In the genomic region with DNA sequence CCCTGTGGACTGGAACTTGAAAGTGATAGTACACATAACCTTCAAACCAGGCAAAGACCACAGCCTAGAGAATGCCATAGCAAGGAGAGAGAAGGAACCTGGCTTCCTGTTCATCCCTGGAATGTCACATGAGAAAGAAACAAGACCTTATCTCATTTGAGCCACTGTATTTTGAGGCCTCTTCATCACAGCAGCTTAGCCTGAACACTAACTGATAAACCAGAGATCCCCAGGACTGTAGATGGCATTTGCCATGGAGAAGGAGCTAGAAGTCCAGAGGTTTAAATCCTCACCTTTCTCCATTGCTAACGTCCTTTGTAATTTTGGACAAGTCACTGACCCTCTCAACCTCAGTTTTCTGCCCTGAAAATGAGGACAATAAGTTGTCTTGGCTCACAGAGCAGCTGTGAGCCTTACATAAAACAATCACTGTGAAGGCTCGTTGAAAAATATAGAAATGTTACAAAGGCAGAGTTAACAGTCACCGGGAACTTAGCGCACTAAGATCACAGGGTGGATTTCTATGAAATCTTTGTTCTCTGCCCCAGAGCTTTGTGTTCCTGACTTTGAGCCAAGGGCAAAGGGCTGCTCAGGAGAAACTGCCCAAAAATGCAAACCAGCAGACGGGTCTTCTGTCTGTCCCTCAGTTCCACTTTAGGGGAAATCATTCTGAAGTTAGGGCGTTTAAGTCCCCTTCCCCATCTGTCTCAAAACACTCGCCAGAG, we compare ENCODE assay signal across 24 cellular contexts.
"Had no signal": no experiment of that assay in that cellular context is flagged by ENCODE, and none has a peak within 500 bp of the region (broad histone marks: within the 10 kb centered on the region; RNA-seq: fewer than 3 reads in every experiment).

No MANE protein-coding gene starts in this region.

- H3K27me3 ChIP-seq: cardiac muscle cell, sigmoid colon, stomach, suprapubic skin, transverse colon had no signal

- FAIRE-seq: keratinocyte, urothelium cell line had no signal

- H3K79me2 ChIP-seq: parathyroid adenoma had no signal

- H3K4me2 ChIP-seq: smooth muscle cell had no signal

- H3K9ac ChIP-seq: parathyroid adenoma had no signal

- DNase-seq: activated CD4-positive, alpha-beta T cell treated with anti-CD3 and anti-CD28 coated beads for 36 hours; activated CD4-positive, alpha-beta T cell treated with anti-CD3 and anti-CD28 coated beads, Interleukin-2, amount 50 U/mL, for 48 hours; activated gamma-delta T cell; activated naive CD4-positive, alpha-beta T cell treated with anti-CD3 and anti-CD28 coated beads, Interleukin-2, amount 50 U/mL, for 16 hours; activated naive CD8-positive, alpha-beta T cell treated with anti-CD3 and anti-CD28 coated beads, Interleukin-2, amount 50 U/mL, for 24 hours; cortex of kidney; left colon; lower lobe of right lung; natural killer cell; nucleus accumbens; sigmoid colon; stimulated activated CD4-positive, alpha-beta T cell treated with anti-CD3 and anti-CD28 coated beads, Interleukin-15, amount 100 ng/mL, for 24 hours; stomach; T1000; transverse colon had no signal

- H3K4me1 ChIP-seq: lower lobe of right lung, parathyroid adenoma, sigmoid colon, stomach, suprapubic skin, transverse colon had no signal

- H3K4me3 ChIP-seq: cardiac muscle cell, lower lobe of right lung, sigmoid colon, smooth muscle cell, stomach, suprapubic skin, transverse colon had no signal

- H3K9me3 ChIP-seq: suprapubic skin had no signal

- H3K27ac ChIP-seq: cardiac muscle cell, epithelial cell of prostate, lower lobe of right lung, parathyroid adenoma, sigmoid colon, stomach, suprapubic skin, transverse colon had no signal

- H3K36me3 ChIP-seq: cardiac muscle cell, lower lobe of right lung, sigmoid colon, stomach, suprapubic skin, transverse colon had no signal

- ATAC-seq: activated CD4-positive, alpha-beta T cell treated with anti-CD3 and anti-CD28 coated beads for 36 hours; activated naive CD8-positive, alpha-beta T cell treated with anti-CD3 and anti-CD28 coated beads, Interleukin-2, amount 50 U/mL, for 24 hours; left colon; lower lobe of right lung; natural killer cell; stimulated activated memory B cell treated with anti-CD40 and anti-IgM and Interleukin-4, amounts not matched to agents 10 μg/mL and 1 μg/mL and 100 μg/mL, for 72 hours; WTC11 had no signal

- H2AFZ ChIP-seq: parathyroid adenoma had no signal
